In genomic region chr2:24950100-24950499, GRCh38 we compare ENCODE assay signal across 1 cellular context.
TF ChIP-seq lines count a peak whose summit lies in the region.

No MANE protein-coding gene starts in this region.

TF ChIP-seq in HepG2, 621 proteins besides CTCF, POLR2A, EP300 and RAD21 (continued from another document):
- TF ChIP-seq ZBTB40 (IDR thresholded peaks at IDR 0.05) = no peak
- TF ChIP-seq ZBTB40 (CRISPR knock-in tag; IDR thresholded peaks at IDR 0.05) = no peak
